In genomic region chr2:215920244-215921100, GRCh38 we compare ENCODE assay signal across 8 cellular contexts.
DNase-seq lines count a peak whose midpoint lies in the region; ATAC-seq and TF ChIP-seq lines count a peak whose summit lies in the region.

No MANE protein-coding gene starts in this region.

- H3K4me1 ChIP-seq in endodermal cell (ENCODE audit: control insufficient read depth, insufficient read depth, low read length) (no peaks in the 10 kb centered on the region), mucosa of descending colon (ENCODE audit: low read depth) (no peaks in the 10 kb centered on the region)

- H3K27ac Mint-ChIP-seq in activated CD8-positive, alpha-beta T cell treated with anti-CD3 and anti-CD28 coated beads for 36 hours, result no peak overlapping the region
- H3K27ac Mint-ChIP-seq in endodermal cell, result no peak overlapping the region

- peak; percentile 83 for TF ChIP-seq CTCF in activated CD8-positive, alpha-beta T cell treated with anti-CD3 and anti-CD28 coated beads for 36 hours (IDR thresholded peaks at IDR 0.05)
- TF ChIP-seq CTCF in endodermal cell (conservative IDR thresholded peaks at IDR 0.05) (peak; percentile 97), mucosa of descending colon (IDR thresholded peaks at IDR 0.05) (peak; percentile 52)

- no peak overlapping the region for H3K4me3 ChIP-seq in endodermal cell (ENCODE audit: low read length)
- no peak overlapping the region for H3K4me3 ChIP-seq in mucosa of descending colon

- H3K36me3 Mint-ChIP-seq in activated CD8-positive, alpha-beta T cell treated with anti-CD3 and anti-CD28 coated beads for 36 hours (ENCODE audit: low read depth), result no peaks in the 10 kb centered on the region
- H3K36me3 Mint-ChIP-seq in endodermal cell (ENCODE audit: low read depth), result peaks cover 4% of the 10 kb centered on the region

- no peak overlapping the region for H3K4me3 Mint-ChIP-seq in activated CD8-positive, alpha-beta T cell treated with anti-CD3 and anti-CD28 coated beads for 36 hours
- no peak overlapping the region for H3K4me3 Mint-ChIP-seq in endodermal cell

- H3K9me3 ChIP-seq in endodermal cell (ENCODE audit: control insufficient read depth, low read length) (no peaks in the 10 kb centered on the region), mucosa of descending colon (no peaks in the 10 kb centered on the region)

- WGBS in endodermal cell (ENCODE audit: insufficient coverage in 1 of 2, insufficient read length in 1 of 2), 2 experiments, result 19 to 37% methylated on average over 4 to 8 of the region's 8 CpGs

- H3K9me3 Mint-ChIP-seq in activated CD8-positive, alpha-beta T cell treated with anti-CD3 and anti-CD28 coated beads for 36 hours, result no peaks in the 10 kb centered on the region
- H3K9me3 Mint-ChIP-seq in endodermal cell, result peaks cover 7% of the 10 kb centered on the region

- ATAC-seq in GM19452 (IDR thresholded peaks at IDR 0.05; ENCODE audit: unreplicated experiment), result peak; percentile 56
- ATAC-seq in HG03442 (IDR thresholded peaks at IDR 0.05; ENCODE audit: unreplicated experiment), result peak; percentile 43
- peak; percentile 79 for ATAC-seq in activated CD8-positive, alpha-beta T cell treated with anti-CD3 and anti-CD28 coated beads for 36 hours
- ATAC-seq in mucosa of descending colon, result peak; percentile 96
- ATAC-seq in stimulated activated naive CD8-positive, alpha-beta T cell treated with anti-CD3 and anti-CD28 coated beads, Interleukin-15, Interleukin-2, amounts not matched to agents 100 U/mL and 50 U/mL, for 24 hours, result peak; percentile 61

- CTCF ChIA-PET in activated CD8-positive, alpha-beta T cell treated with anti-CD3 and anti-CD28 coated beads for 36 hours (lab: Charles Lee), result interaction anchor here (0.8 to 4.8 kb wide), 5 partner anchors 10 to 466 kb away, joined by 3 to 37 read pairs (median 4); no protein-coding TSS in a partner anchor

- H3K4me1 Mint-ChIP-seq in activated CD8-positive, alpha-beta T cell treated with anti-CD3 and anti-CD28 coated beads for 36 hours (ENCODE audit: low read depth), result peaks cover 2% of the 10 kb centered on the region
- peaks cover 52% of the 10 kb centered on the region for H3K4me1 Mint-ChIP-seq in endodermal cell

- H3K9ac ChIP-seq in endodermal cell (ENCODE audit: extremely low read depth, low read length, poor library complexity, severe bottlenecking), result no peak overlapping the region

- POLR2A ChIA-PET in activated CD8-positive, alpha-beta T cell treated with anti-CD3 and anti-CD28 coated beads for 36 hours (lab: Charles Lee), result interaction anchor here (0.7 kb wide), 1 partner anchor 338 kb away, joined by 3 read pairs; no protein-coding TSS in a partner anchor

- H3K36me3 ChIP-seq in endodermal cell (ENCODE audit: control insufficient read depth, insufficient read depth, low read length) (no peaks in the 10 kb centered on the region), mucosa of descending colon (ENCODE audit: low read depth) (no peaks in the 10 kb centered on the region)

- no peak overlapping the region for H3K27ac ChIP-seq in endodermal cell (ENCODE audit: low read depth, low read length)

- H3K27me3 Mint-ChIP-seq in activated CD8-positive, alpha-beta T cell treated with anti-CD3 and anti-CD28 coated beads for 36 hours, result peaks cover 1% of the 10 kb centered on the region
- peaks cover 2% of the 10 kb centered on the region for H3K27me3 Mint-ChIP-seq in endodermal cell (ENCODE audit: insufficient read depth)

- peak; percentile 70 for DNase-seq in D341Med (ENCODE audit: low spot score)
- DNase-seq in NCI-H526 (lab: John Stamatoyannopoulos, UW), result peak; percentile 27 to 71
- DNase-seq in activated CD8-positive, alpha-beta T cell treated with anti-CD3 and anti-CD28 coated beads for 36 hours, result peak; percentile 72
- DNase-seq in endodermal cell, result peak; percentile 89
- DNase-seq in mucosa of descending colon, result peak in 2 of 3 donors; percentile 69 to 85
- DNase-seq in stimulated activated naive CD8-positive, alpha-beta T cell treated with anti-CD3 and anti-CD28 coated beads, Interleukin-15, Interleukin-2, amounts not matched to agents 100 U/mL and 50 U/mL, for 24 hours, result peak; percentile 56

- intact Hi-C loops in activated CD8-positive, alpha-beta T cell treated with anti-CD3 and anti-CD28 coated beads for 36 hours (cut with micrococcal nuclease), result no loop called here
- intact Hi-C loops in mucosa of descending colon (cut with DNase I, micrococcal nuclease), result no loop called here

- H3K27me3 ChIP-seq in endodermal cell (ENCODE audit: control insufficient read depth, insufficient read depth, low read length, poor library complexity, severe bottlenecking), result no peaks in the 10 kb centered on the region

Comparison
In these comparisons a context has a peak if more than half of its experiments do, and no peak if none do; other contexts are left out.
1. ATAC-seq: peak in every context shown above with its lines; median percentile 96 in mucosa of descending colon; 79 in activated CD8-positive, alpha-beta T cell treated with anti-CD3 and anti-CD28 coated beads for 36 hours; 61 in stimulated activated naive CD8-positive, alpha-beta T cell treated with anti-CD3 and anti-CD28 coated beads, Interleukin-15, Interleukin-2, amounts not matched to agents 100 U/mL and 50 U/mL, for 24 hours; 56 in GM19452; 43 in HG03442.